ENCODE assay signal across 17 cellular contexts in the genomic region with DNA sequence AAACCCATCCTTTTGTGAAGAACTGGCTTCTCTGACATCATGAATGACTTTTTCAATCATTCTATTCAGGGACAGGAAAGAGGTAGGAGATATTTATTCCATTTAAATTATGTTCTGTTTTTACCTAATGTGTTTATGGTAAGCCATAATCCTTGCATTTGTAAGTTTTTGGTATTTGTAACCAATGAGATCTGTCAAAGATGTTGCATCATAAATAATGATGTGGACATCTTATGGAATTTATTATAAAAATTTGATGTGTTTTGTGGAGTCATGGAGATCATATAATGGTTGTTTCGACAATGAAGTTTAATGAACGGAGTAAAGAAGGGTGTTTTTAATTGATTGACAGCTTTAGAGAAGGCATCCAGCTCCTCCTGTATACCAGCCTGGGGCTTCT.
"Had no signal": no experiment of that assay in that cellular context is flagged by ENCODE, and none has a peak within 500 bp of the region (broad histone marks: within the 10 kb centered on the region; RNA-seq: fewer than 3 reads in every experiment).

No MANE protein-coding gene starts in this region.

- H2AFZ ChIP-seq: parathyroid adenoma had no signal

- FAIRE-seq: islet of Langerhans had no signal

- DNase-seq: activated CD4-positive, alpha-beta T cell treated with anti-CD3 and anti-CD28 coated beads, Interleukin-2, amount 10 ng/mL, durations not matched to agents 7 days and 5 days; activated CD8-positive, alpha-beta memory T cell treated with anti-CD3 and anti-CD28 coated beads, Interleukin-2, amount 50 U/mL, for 48 hours; activated gamma-delta T cell treated with Interleukin-2 at 50 U/mL for 16 hours; activated T-cell treated with anti-CD3 and anti-CD28 coated beads, Interleukin-2, amount 50 U/mL, for 72 hours; amygdala; cortex of kidney; effector CD4-positive, alpha-beta T cell; gastrocnemius medialis; heart right ventricle; left colon; naive thymus-derived CD4-positive, alpha-beta T cell; stimulated activated CD4-positive, alpha-beta T cell treated with anti-CD3 and anti-CD28 coated beads, Interleukin-4, amount 100 ng/mL, for 24 hours; stimulated activated naive CD4-positive, alpha-beta T cell; tibial artery had no signal

- H3K36me3 ChIP-seq: gastrocnemius medialis, heart right ventricle, tibial artery, vagina had no signal

- H3K9ac ChIP-seq: parathyroid adenoma had no signal

- H3K4me1 ChIP-seq: parathyroid adenoma had no signal

- H3K9me3 ChIP-seq: gastrocnemius medialis, tibial artery, vagina had no signal

- H3K79me2 ChIP-seq: parathyroid adenoma had no signal

- H3K27me3 ChIP-seq: gastrocnemius medialis, heart right ventricle, tibial artery, vagina had no signal

- ATAC-seq: activated T-cell treated with anti-CD3 and anti-CD28 coated beads, Interleukin-2, amount 50 U/mL, for 72 hours; gastrocnemius medialis; heart right ventricle; left colon; naive thymus-derived CD4-positive, alpha-beta T cell had no signal

- H3K4me3 ChIP-seq: gastrocnemius medialis, heart right ventricle, tibial artery, vagina had no signal

- H3K27ac ChIP-seq: heart right ventricle, parathyroid adenoma, vagina had no signal
